Comparison of ENCODE assay signal across 2 cellular contexts in the genomic region with DNA sequence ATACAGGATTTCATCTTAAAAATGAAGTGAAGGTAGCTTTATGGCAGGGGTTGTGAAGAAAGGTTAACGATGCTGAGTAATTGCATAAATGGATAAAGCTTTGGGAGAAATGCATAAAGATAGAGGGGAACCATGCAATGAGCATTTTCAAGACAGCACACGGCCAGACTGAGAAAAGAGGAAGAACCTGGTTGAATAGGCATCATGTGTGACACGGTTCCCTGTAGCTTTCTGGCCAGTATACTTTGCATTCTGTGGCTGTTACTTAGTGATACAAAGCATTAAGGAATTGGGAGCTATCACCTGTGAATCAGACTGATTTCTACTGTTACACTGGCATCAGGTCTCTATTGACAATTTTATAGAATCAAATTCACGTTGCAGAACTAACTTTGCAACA.
TF ChIP-seq lines count a peak whose summit lies in the region.

No MANE protein-coding gene starts in this region.

TF ChIP-seq in K562, 482 proteins besides CTCF, POLR2A, EP300 and RAD21 (continued from another document):
- TF ChIP-seq, protein P1, sequence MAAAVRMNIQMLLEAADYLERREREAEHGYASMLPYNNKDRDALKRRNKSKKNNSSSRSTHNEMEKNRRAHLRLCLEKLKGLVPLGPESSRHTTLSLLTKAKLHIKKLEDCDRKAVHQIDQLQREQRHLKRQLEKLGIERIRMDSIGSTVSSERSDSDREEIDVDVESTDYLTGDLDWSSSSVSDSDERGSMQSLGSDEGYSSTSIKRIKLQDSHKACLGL (CRISPR knock-in tag; IDR thresholded peaks at IDR 0.05; ENCODE audit: borderline replicate concordance, poor library complexity, severe bottlenecking): no peak
- peak; percentile 31; the same call in 1 of the 2 replicates for TF ChIP-seq SPI1 (IDR thresholded peaks at IDR 0.05; ENCODE audit: borderline replicate concordance, low read depth, low read length)

TF ChIP-seq in HEK293T, 16 proteins besides CTCF, POLR2A, EP300 and RAD21:
- TF ChIP-seq, protein P2, sequence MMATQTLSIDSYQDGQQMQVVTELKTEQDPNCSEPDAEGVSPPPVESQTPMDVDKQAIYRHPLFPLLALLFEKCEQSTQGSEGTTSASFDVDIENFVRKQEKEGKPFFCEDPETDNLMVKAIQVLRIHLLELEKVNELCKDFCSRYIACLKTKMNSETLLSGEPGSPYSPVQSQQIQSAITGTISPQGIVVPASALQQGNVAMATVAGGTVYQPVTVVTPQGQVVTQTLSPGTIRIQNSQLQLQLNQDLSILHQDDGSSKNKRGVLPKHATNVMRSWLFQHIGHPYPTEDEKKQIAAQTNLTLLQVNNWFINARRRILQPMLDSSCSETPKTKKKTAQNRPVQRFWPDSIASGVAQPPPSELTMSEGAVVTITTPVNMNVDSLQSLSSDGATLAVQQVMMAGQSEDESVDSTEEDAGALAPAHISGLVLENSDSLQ (IDR thresholded peaks at IDR 0.05): no peak
- no peak for TF ChIP-seq FOXK2 (IDR thresholded peaks at IDR 0.05)
- no peak for TF ChIP-seq SUZ12 (IDR thresholded peaks at IDR 0.05)
- no peak for TF ChIP-seq ZNF384 (IDR thresholded peaks at IDR 0.05)
- TF ChIP-seq CTBP1 (IDR thresholded peaks at IDR 0.05; ENCODE audit: borderline replicate concordance): no peak
- no peak for TF ChIP-seq FOXM1 (IDR thresholded peaks at IDR 0.05; ENCODE audit: borderline replicate concordance)
- no peak for TF ChIP-seq TARDBP (IDR thresholded peaks at IDR 0.05)
- no peak for TF ChIP-seq HDGF (IDR thresholded peaks at IDR 0.05; ENCODE audit: borderline replicate concordance)
